Comparison of ENCODE assay signal across 39 cellular contexts in the genomic region with DNA sequence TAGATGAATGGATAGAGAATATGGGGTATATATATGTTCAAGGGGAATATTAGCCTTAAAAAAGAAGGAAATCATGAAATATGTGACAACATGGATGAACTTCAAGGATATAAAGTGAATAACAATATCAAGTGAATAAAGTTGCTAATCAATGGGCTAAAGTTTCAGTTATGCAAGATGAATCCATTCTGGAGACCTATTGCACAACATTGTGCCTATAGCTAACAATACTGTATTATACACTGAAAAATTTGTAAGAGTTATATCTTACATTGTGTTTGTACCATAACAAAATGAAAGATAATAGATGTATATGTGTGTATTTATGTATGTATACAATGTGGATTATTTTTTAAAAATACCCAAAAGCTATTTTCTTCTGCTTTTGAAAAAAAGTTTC.
"Had no signal": no experiment of that assay in that cellular context is flagged by ENCODE, and none has a peak within 500 bp of the region (broad histone marks: within the 10 kb centered on the region; RNA-seq: fewer than 3 reads in every experiment).

No MANE protein-coding gene starts in this region.

- H3K27me3 ChIP-seq: adrenal gland, ascending aorta, body of pancreas, brain microvascular endothelial cell, breast epithelium, cardiac muscle cell had no signal

- H3K27ac ChIP-seq: adrenal gland, ascending aorta, body of pancreas, brain microvascular endothelial cell, breast epithelium, cardiac muscle cell had no signal

- H3K4me1 Mint-ChIP-seq: activated naive CD4-positive, alpha-beta T cell treated with anti-CD3 and anti-CD28 coated beads, Interleukin-2, amount 10 ng/mL, durations not matched to agents 7 days and 5 days; activated naive CD4-positive, alpha-beta T cell treated with anti-CD3 and anti-CD28 coated beads, Interleukin-2, amount 50 U/mL, for 24 hours; activated naive CD8-positive, alpha-beta T cell treated with anti-CD3 and anti-CD28 coated beads, Interleukin-2, amount 10 ng/mL, durations not matched to agents 7 days and 5 days; activated naive CD8-positive, alpha-beta T cell treated with anti-CD3 and anti-CD28 coated beads, Interleukin-2, amount 50 U/mL, for 24 hours; activated T-helper 17 cell treated with anti-CD3 and anti-CD28 coated beads, Interleukin-2, amount 50 U/mL, for 72 hours; brain; central memory CD8-positive, alpha-beta T cell had no signal

- H3K4me3 ChIP-seq: adrenal gland, ascending aorta, body of pancreas, breast epithelium, cardiac muscle cell had no signal

- DNase-seq: activated effector memory CD4-positive, alpha-beta T cell treated with anti-CD3 and anti-CD28 coated beads, Interleukin-2, amount 50 U/mL, for 16 hours; activated effector memory CD4-positive, alpha-beta T cell treated with Interleukin-2 at 50 U/mL for 16 hours; activated gamma-delta T cell; activated gamma-delta T cell treated with Interleukin-2 at 50 U/mL for 16 hours; activated naive CD4-positive, alpha-beta T cell; activated naive CD4-positive, alpha-beta T cell treated with anti-CD3 and anti-CD28 coated beads for 36 hours; activated naive CD4-positive, alpha-beta T cell treated with anti-CD3 and anti-CD28 coated beads, Interleukin-2, amount 10 ng/mL, durations not matched to agents 7 days and 5 days; activated naive CD4-positive, alpha-beta T cell treated with anti-CD3 and anti-CD28 coated beads, Interleukin-2, amount 50 U/mL, for 16 hours; activated naive CD4-positive, alpha-beta T cell treated with Interleukin-2 at 50 U/mL for 16 hours; activated naive CD8-positive, alpha-beta T cell treated with anti-CD3 and anti-CD28 coated beads, Interleukin-2, amount 10 ng/mL, durations not matched to agents 7 days and 5 days; activated naive CD8-positive, alpha-beta T cell treated with anti-CD3 and anti-CD28 coated beads, Interleukin-2, amount 50 U/mL, for 24 hours; activated T-cell treated with anti-CD3 and anti-CD28 coated beads, Interleukin-2, amount 50 U/mL, for 1 hour; activated T-cell treated with anti-CD3 and anti-CD28 coated beads, Interleukin-2, amount 50 U/mL, for 24 hours; activated T-cell treated with anti-CD3 and anti-CD28 coated beads, Interleukin-2, amount 50 U/mL, for 4 hours; activated T-cell treated with anti-CD3 and anti-CD28 coated beads, Interleukin-2, amount 50 U/mL, for 48 hours; activated T-cell treated with anti-CD3 and anti-CD28 coated beads, Interleukin-2, amount 50 U/mL, for 72 hours; adrenal gland; amniotic stem cell; amygdala; anterior cingulate cortex; aorta; body of pancreas; brain microvascular endothelial cell; caudate nucleus; central memory CD4-positive, alpha-beta T cell; cerebellar nuclear complex had no signal

- H3K36me3 Mint-ChIP-seq: activated naive CD4-positive, alpha-beta T cell treated with anti-CD3 and anti-CD28 coated beads, Interleukin-2, amount 10 ng/mL, durations not matched to agents 7 days and 5 days; activated naive CD4-positive, alpha-beta T cell treated with anti-CD3 and anti-CD28 coated beads, Interleukin-2, amount 50 U/mL, for 24 hours; activated naive CD4-positive, alpha-beta T cell treated with anti-CD3 and anti-CD28 coated beads, Interleukin-2, amount 50 U/mL, for 72 hours; activated naive CD8-positive, alpha-beta T cell; activated naive CD8-positive, alpha-beta T cell treated with anti-CD3 and anti-CD28 coated beads, Interleukin-2, amount 10 ng/mL, durations not matched to agents 7 days and 5 days; brain had no signal

- H3K9me3 ChIP-seq: adrenal gland, ascending aorta, body of pancreas, breast epithelium had no signal

- H3K9me3 Mint-ChIP-seq: activated naive CD4-positive, alpha-beta T cell treated with anti-CD3 and anti-CD28 coated beads for 36 hours; activated naive CD4-positive, alpha-beta T cell treated with anti-CD3 and anti-CD28 coated beads, Interleukin-2, amount 10 ng/mL, durations not matched to agents 7 days and 5 days; activated naive CD4-positive, alpha-beta T cell treated with anti-CD3 and anti-CD28 coated beads, Interleukin-2, amount 50 U/mL, for 24 hours; activated naive CD4-positive, alpha-beta T cell treated with anti-CD3 and anti-CD28 coated beads, Interleukin-2, amount 50 U/mL, for 72 hours; activated naive CD8-positive, alpha-beta T cell treated with anti-CD3 and anti-CD28 coated beads, Interleukin-2, amount 50 U/mL, for 24 hours; activated T-cell treated with anti-CD3 and anti-CD28 coated beads, Interleukin-2, amount 50 U/mL, for 24 hours; activated T-cell treated with anti-CD3 and anti-CD28 coated beads, Interleukin-2, amount 50 U/mL, for 4 hours; activated T-cell treated with anti-CD3 and anti-CD28 coated beads, Interleukin-2, amount 50 U/mL, for 72 hours; activated T-helper 1 cell treated with anti-CD3 and anti-CD28 coated beads, Interleukin-12 subunit alpha, Interleukin-12 subunit beta, Interleukin-2, Interleukin-4 antibody, amounts not matched to agents 30 ng/mL and 10 ng/mL and 1 ng/mL, durations not matched to agents 14 hours and 24 hours and 36 hours; activated T-helper 17 cell treated with anti-CD3 and anti-CD28 coated beads, Interleukin-2, amount 50 U/mL, for 72 hours; activated T-helper 2 cell treated with anti-CD3 and anti-CD28 coated beads, Interferon-gamma antibody, Interleukin-2, Interleukin-4, amounts not matched to agents 10 μg/mL and 5 μg/mL and 100 μg/mL, durations not matched to agents 14 hours and 24 hours and 36 hours; brain; central memory CD8-positive, alpha-beta T cell had no signal

- FAIRE-seq: astrocyte, bronchial epithelial cell had no signal

- H3K4me3 Mint-ChIP-seq: activated naive CD4-positive, alpha-beta T cell treated with anti-CD3 and anti-CD28 coated beads for 36 hours; activated naive CD4-positive, alpha-beta T cell treated with anti-CD3 and anti-CD28 coated beads, Interleukin-2, amount 10 ng/mL, durations not matched to agents 7 days and 5 days; activated naive CD4-positive, alpha-beta T cell treated with anti-CD3 and anti-CD28 coated beads, Interleukin-2, amount 50 U/mL, for 24 hours; activated naive CD8-positive, alpha-beta T cell; activated naive CD8-positive, alpha-beta T cell treated with anti-CD3 and anti-CD28 coated beads, Interleukin-2, amount 10 ng/mL, durations not matched to agents 7 days and 5 days; activated naive CD8-positive, alpha-beta T cell treated with anti-CD3 and anti-CD28 coated beads, Interleukin-2, amount 50 U/mL, for 24 hours; activated T-cell treated with anti-CD3 and anti-CD28 coated beads, Interleukin-2, amount 50 U/mL, for 24 hours; activated T-cell treated with anti-CD3 and anti-CD28 coated beads, Interleukin-2, amount 50 U/mL, for 4 hours; activated T-cell treated with anti-CD3 and anti-CD28 coated beads, Interleukin-2, amount 50 U/mL, for 72 hours; activated T-helper 1 cell treated with anti-CD3 and anti-CD28 coated beads, Interleukin-12 subunit alpha, Interleukin-12 subunit beta, Interleukin-2, Interleukin-4 antibody, amounts not matched to agents 30 ng/mL and 10 ng/mL and 1 ng/mL, durations not matched to agents 14 hours and 24 hours and 36 hours; activated T-helper 17 cell treated with anti-CD3 and anti-CD28 coated beads, Interleukin-2, amount 50 U/mL, for 72 hours; brain; central memory CD8-positive, alpha-beta T cell had no signal

- ATAC-seq: activated naive CD4-positive, alpha-beta T cell treated with anti-CD3 and anti-CD28 coated beads, Interleukin-2, amount 50 U/mL, for 72 hours; activated naive CD8-positive, alpha-beta T cell treated with anti-CD3 and anti-CD28 coated beads, Interleukin-2, amount 50 U/mL, for 24 hours; activated T-cell treated with anti-CD3 and anti-CD28 coated beads, Interleukin-2, amount 50 U/mL, for 4 hours; activated T-cell treated with anti-CD3 and anti-CD28 coated beads, Interleukin-2, amount 50 U/mL, for 72 hours; activated T-helper 17 cell treated with anti-CD3 and anti-CD28 coated beads, Interleukin-2, amount 50 U/mL, for 72 hours; body of pancreas had no signal

- H3K36me3 ChIP-seq: adrenal gland, ascending aorta, brain microvascular endothelial cell, breast epithelium, cardiac muscle cell had no signal

- H3K27ac Mint-ChIP-seq: activated naive CD4-positive, alpha-beta T cell treated with anti-CD3 and anti-CD28 coated beads for 36 hours; activated naive CD4-positive, alpha-beta T cell treated with anti-CD3 and anti-CD28 coated beads, Interleukin-2, amount 10 ng/mL, durations not matched to agents 7 days and 5 days; activated naive CD4-positive, alpha-beta T cell treated with anti-CD3 and anti-CD28 coated beads, Interleukin-2, amount 50 U/mL, for 24 hours; activated naive CD4-positive, alpha-beta T cell treated with anti-CD3 and anti-CD28 coated beads, Interleukin-2, amount 50 U/mL, for 72 hours; activated naive CD8-positive, alpha-beta T cell; activated naive CD8-positive, alpha-beta T cell treated with anti-CD3 and anti-CD28 coated beads, Interleukin-2, amount 10 ng/mL, durations not matched to agents 7 days and 5 days; activated naive CD8-positive, alpha-beta T cell treated with anti-CD3 and anti-CD28 coated beads, Interleukin-2, amount 50 U/mL, for 24 hours; activated T-cell treated with anti-CD3 and anti-CD28 coated beads, Interleukin-2, amount 50 U/mL, for 24 hours; activated T-cell treated with anti-CD3 and anti-CD28 coated beads, Interleukin-2, amount 50 U/mL, for 72 hours; activated T-helper 1 cell treated with anti-CD3 and anti-CD28 coated beads, Interleukin-12 subunit alpha, Interleukin-12 subunit beta, Interleukin-2, Interleukin-4 antibody, amounts not matched to agents 30 ng/mL and 10 ng/mL and 1 ng/mL, durations not matched to agents 14 hours and 24 hours and 36 hours; activated T-helper 17 cell treated with anti-CD3 and anti-CD28 coated beads, Interleukin-2, amount 50 U/mL, for 72 hours; activated T-helper 2 cell treated with anti-CD3 and anti-CD28 coated beads, Interferon-gamma antibody, Interleukin-2, Interleukin-4, amounts not matched to agents 10 μg/mL and 5 μg/mL and 100 μg/mL, durations not matched to agents 14 hours and 24 hours and 36 hours; brain had no signal

- H3K4me1 ChIP-seq: adrenal gland, ascending aorta, body of pancreas, breast epithelium had no signal
